21 cellular contexts compared by ENCODE assay signal in genomic region chr1:191176131-191176530, GRCh38.
DNase-seq lines count a peak whose midpoint lies in the region; ATAC-seq, FAIRE-seq and TF ChIP-seq lines count a peak whose summit lies in the region.
"Had no signal": no experiment of that assay in that cellular context is flagged by ENCODE, and none has a peak within 500 bp of the region (broad histone marks: within the 10 kb centered on the region; RNA-seq: fewer than 3 reads in every experiment).

No MANE protein-coding gene starts in this region.

- BruUV-seq in OCI-LY7 (replicated peaks; lab: Mats Ljungman, UMichigan), result no TSS peak
- no TSS peak for BruUV-seq in GM12878 (replicated peaks; lab: Mats Ljungman, UMichigan)

- in situ Hi-C loops in GM12878 (cut with MboI), result no loop called here
- in situ Hi-C loops in transverse colon (cut with MboI; ENCODE audit: low pct_ligation_motif_present in 1 of 4, low pct_unique_long_range_greater_than_20kb in 1 of 4, low sequenced_read_pairs in 3 of 4), result no loop called here

- no peak for TF ChIP-seq EP300 in GM12878 (IDR thresholded peaks at IDR 0.05; ENCODE audit: borderline replicate concordance in 1 of 2, control insufficient read depth in 1 of 2, low read depth in 2 of 2, low read length in 2 of 2)
- TF ChIP-seq EP300 in transverse colon (IDR thresholded peaks at IDR 0.05; ENCODE audit: low read depth), result no peak

- H3K9ac ChIP-seq in KMS-11 (no peak overlapping the region), GM12878 (ENCODE audit: control insufficient read depth, insufficient read depth, low read length) (no peak overlapping the region)

- WGBS in GM12878 (ENCODE audit: insufficient coverage, insufficient replicate concordance, low lambda C conversion rate, missing lambda C conversion rate), result 97% methylated on average over 1 of the region's 1 CpG
- 69 to 86% methylated on average over 1 of the region's 1 CpG for WGBS in transverse colon (ENCODE audit: low coverage in 1 of 2), 2 donors

- DNase-seq in NCI-H2171 treated with DMSO at 0.1 percent for 48 hours (lab: John Stamatoyannopoulos, UW) (peak; percentile 32), NCI-H2171 (lab: John Stamatoyannopoulos, UW) (no peak), OCI-LY7 (ENCODE audit: low spot score) (no peak), GM12878 (ENCODE audit: low read depth, low spot score) (no peak), transverse colon (no peak)
- DNase-seq: ACHN; BE2C; C1 segment of cervical spinal cord; CD4-positive, CD25-positive, alpha-beta regulatory T cell; CD8-positive, alpha-beta memory T cell; COR-L47; GDM1; HCEC 1CT; IMR-90 had no signal

- TF ChIP-seq RAD21 in GM12878 (IDR thresholded peaks at IDR 0.05; ENCODE audit: insufficient read depth, low read depth, low read length), result no peak

- H3K4me1 ChIP-seq in KMS-11 (ENCODE audit: low read depth, poor library complexity, severe bottlenecking) (peaks cover 44% of the 10 kb centered on the region), OCI-LY7 (ENCODE audit: insufficient read depth, low read length, poor library complexity, severe bottlenecking) (peaks cover 39% of the 10 kb centered on the region), GM12878 (ENCODE audit: control insufficient read depth, insufficient read depth, low read length) (peaks cover 12% of the 10 kb centered on the region; the same call in 1 of the 2 replicates), transverse colon (no peaks in the 10 kb centered on the region)
- H3K4me1 ChIP-seq: BE2C had no signal

- H3K79me2 ChIP-seq in KMS-11 (ENCODE audit: insufficient read depth, low read depth) (no peaks in the 10 kb centered on the region), OCI-LY7 (ENCODE audit: insufficient read depth, low read depth, low read length) (no peaks in the 10 kb centered on the region), GM12878 (ENCODE audit: control insufficient read depth, insufficient read depth, low read length) (no peaks in the 10 kb centered on the region)

- no peaks in the 10 kb centered on the region for H3K9me2 ChIP-seq in OCI-LY7 (ENCODE audit: insufficient read depth, low read length)

- H2AFZ ChIP-seq in KMS-11 (ENCODE audit: low read depth), result no peak overlapping the region
- H2AFZ ChIP-seq in OCI-LY7 (ENCODE audit: low read length), result peak overlapping the region; percentile 98
- no peak overlapping the region for H2AFZ ChIP-seq in GM12878 (ENCODE audit: control insufficient read depth, low read depth, low read length)
- H2AFZ ChIP-seq: GM23338 had no signal

- H4K20me1 ChIP-seq in KMS-11 (ENCODE audit: insufficient read depth) (no peaks in the 10 kb centered on the region), OCI-LY7 (ENCODE audit: insufficient read depth, low read length) (no peaks in the 10 kb centered on the region), GM12878 (ENCODE audit: control insufficient read depth, insufficient read depth) (no peaks in the 10 kb centered on the region)

- ATAC-seq in GM12878, result no peak
- no peak for ATAC-seq in GM21381 (IDR thresholded peaks at IDR 0.05; ENCODE audit: unreplicated experiment)
- ATAC-seq in GM21447 (IDR thresholded peaks at IDR 0.05; ENCODE audit: unreplicated experiment), result no peak
- ATAC-seq: GM23338, K562 had no signal

- H3K4me2 ChIP-seq in KMS-11 (peak overlapping the region; percentile 12; the same call in 1 of the 2 replicates), OCI-LY7 (ENCODE audit: low read length) (peak overlapping the region; percentile 67; the same call in 1 of the 2 replicates), GM12878 (ENCODE audit: control insufficient read depth, insufficient read depth) (no peak overlapping the region)
- H3K4me2 ChIP-seq: GM23338 had no signal

- peak; percentile 61 for FAIRE-seq in GM12878 (lab: Jason Lieb, UNC)
- FAIRE-seq: H54, K562 had no signal

- H3K4me3 ChIP-seq in KMS-11 (IDR thresholded peaks at IDR 0.05; ENCODE audit: insufficient read depth, low read depth, low read length), result no peak overlapping the region
- H3K4me3 ChIP-seq in OCI-LY7 (ENCODE audit: low read depth, low read length, poor library complexity, severe bottlenecking), result no peak overlapping the region
- H3K4me3 ChIP-seq in GM12878, result no peak overlapping the region
- no peak overlapping the region for H3K4me3 ChIP-seq in transverse colon
- H3K4me3 ChIP-seq: GM23338, K562 had no signal

- no peaks in the 10 kb centered on the region for H3K36me3 ChIP-seq in KMS-11 (ENCODE audit: insufficient read depth)
- no peaks in the 10 kb centered on the region for H3K36me3 ChIP-seq in OCI-LY7 (ENCODE audit: insufficient read depth, low read length)
- H3K36me3 ChIP-seq in GM12878 (ENCODE audit: control insufficient read depth in 2 of 2, insufficient read depth in 2 of 2, low read length in 1 of 2), result no peaks in the 10 kb centered on the region
- no peaks in the 10 kb centered on the region for H3K36me3 ChIP-seq in transverse colon
- H3K36me3 ChIP-seq: BE2C had no signal

- H3K27me3 ChIP-seq in KMS-11 (ENCODE audit: insufficient read depth, low read depth) (no peaks in the 10 kb centered on the region), GM12878 (replicated peaks in 1 of 2; ENCODE audit: control insufficient read depth in 2 of 2, insufficient read depth in 2 of 2, low read length in 1 of 2) (no peaks in the 10 kb centered on the region), transverse colon (no peaks in the 10 kb centered on the region)
- H3K27me3 ChIP-seq: BE2C had no signal

- no peak overlapping the region for H3K27ac ChIP-seq in KMS-11
- H3K27ac ChIP-seq in OCI-LY7 (ENCODE audit: low read depth, low read length, poor library complexity, severe bottlenecking), result no peak overlapping the region
- H3K27ac ChIP-seq in GM12878 (ENCODE audit: control insufficient read depth, insufficient read depth), result no peak overlapping the region
- no peak overlapping the region for H3K27ac ChIP-seq in transverse colon
- H3K27ac ChIP-seq: HL-60 had no signal

- SMC1A ChIA-PET in GM12878 (lab: Charles Lee; ENCODE audit: uncharacterized antibody, unreplicated experiment), result no interaction called here

- RAD21 ChIA-PET in GM12878 (lab: Charles Lee; ENCODE audit: unreplicated experiment), result no interaction called here

- intact Hi-C loops in OCI-LY7 (cut with micrococcal nuclease; ENCODE audit: unreplicated experiment), result no loop called here
- intact Hi-C loops in GM12878 (cut with micrococcal nuclease; ENCODE audit: unreplicated experiment), result no loop called here
- intact Hi-C loops in transverse colon (cut with DNase I; ENCODE audit: low total_unique reads), result no loop called here

- TF ChIP-seq POLR2A in GM12878 (IDR thresholded peaks at IDR 0.05; ENCODE audit: low read depth, low read length), result no peak
- TF ChIP-seq POLR2A in transverse colon (IDR thresholded peaks at IDR 0.05), result no peak

- CTCF ChIA-PET in OCI-LY7 (lab: Charles Lee; ENCODE audit: unreplicated experiment), result no interaction called here
- CTCF ChIA-PET in GM12878 (lab: Yijun Ruan, JAX), result no interaction called here

- H3K9me3 ChIP-seq in OCI-LY7 (ENCODE audit: low read length), result no peaks in the 10 kb centered on the region
- H3K9me3 ChIP-seq in GM12878 (replicated peaks; ENCODE audit: control insufficient read depth, insufficient read depth, low read length), result no peaks in the 10 kb centered on the region
- no peaks in the 10 kb centered on the region for H3K9me3 ChIP-seq in transverse colon
- H3K9me3 ChIP-seq: BE2C had no signal

- POLR2A ChIA-PET in OCI-LY7 (lab: Charles Lee) (no interaction called here), GM12878 (lab: Charles Lee) (no interaction called here)

- TF ChIP-seq CTCF in KMS-11 (conservative IDR thresholded peaks at IDR 0.05; ENCODE audit: low read depth, low read length) (no peak), OCI-LY7 (conservative IDR thresholded peaks at IDR 0.05; ENCODE audit: low read length) (no peak), GM12878 (IDR thresholded peaks at IDR 0.05 in 2 of 3, conservative IDR thresholded peaks at IDR 0.05 in 1 of 3; ENCODE audit: control insufficient read depth in 2 of 3, extremely low read depth in 1 of 3, insufficient read depth in 1 of 3, low read depth in 3 of 3, low read length in 3 of 3) (no peak), transverse colon (IDR thresholded peaks at IDR 0.05) (no peak)

TF ChIP-seq in GM12878, 131 proteins besides CTCF, POLR2A, EP300 and RAD21 (continues in another document):
- TF ChIP-seq NBN (IDR thresholded peaks at IDR 0.05) (no peak), SUPT20H (IDR thresholded peaks at IDR 0.05; ENCODE audit: borderline replicate concordance, control insufficient read depth, low read depth, low read length) (no peak), MTA3 (IDR thresholded peaks at IDR 0.05; ENCODE audit: borderline replicate concordance, low read length) (no peak), ZBED1 (IDR thresholded peaks at IDR 0.05; ENCODE audit: borderline replicate concordance) (no peak), ASH2L (IDR thresholded peaks at IDR 0.05; ENCODE audit: borderline replicate concordance, low read depth) (no peak), IKZF2 (IDR thresholded peaks at IDR 0.05) (no peak), YBX1 (IDR thresholded peaks at IDR 0.05) (no peak), SMAD1 (IDR thresholded peaks at IDR 0.05; ENCODE audit: low read depth, partially characterized antibody) (no peak), RELB (IDR thresholded peaks at IDR 0.05; ENCODE audit: low read depth) (no peak), SIN3A (IDR thresholded peaks at IDR 0.05; ENCODE audit: low read depth, low read length) (no peak), NFXL1 (IDR thresholded peaks at IDR 0.05; ENCODE audit: borderline replicate concordance) (no peak)
